Comparison of ENCODE assay signal across 26 cellular contexts in the genomic region with DNA sequence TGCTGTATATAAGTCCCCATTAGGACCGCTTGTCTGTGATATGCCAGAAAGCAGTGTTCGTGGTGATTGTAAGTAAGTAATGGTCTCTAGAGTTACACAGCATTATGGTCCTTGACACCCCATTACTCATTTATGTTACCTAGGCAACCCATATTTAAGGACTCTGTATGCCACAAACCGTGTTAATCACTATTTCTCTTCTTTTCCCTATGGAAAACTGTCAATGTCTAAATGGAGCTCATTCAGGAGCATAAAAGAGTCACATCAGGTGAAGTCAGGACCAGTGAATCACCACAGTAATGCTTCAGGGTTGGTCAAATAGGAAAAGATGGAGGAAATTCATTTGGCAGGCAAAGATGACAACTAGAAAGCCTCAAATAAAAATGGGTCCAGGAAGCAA.
"Had no signal": no experiment of that assay in that cellular context is flagged by ENCODE, and none has a peak within 500 bp of the region (broad histone marks: within the 10 kb centered on the region; RNA-seq: fewer than 3 reads in every experiment).

No MANE protein-coding gene starts in this region.

- H3K9me3 ChIP-seq: esophagus squamous epithelium, gastroesophageal sphincter had no signal

- H3K4me3 ChIP-seq: esophagus squamous epithelium, gastroesophageal sphincter had no signal

- H3K27ac ChIP-seq: brain microvascular endothelial cell, epithelial cell of prostate, esophagus squamous epithelium, gastroesophageal sphincter, WERI-Rb-1 had no signal

- DNase-seq: activated B cell treated with CpG ODN at 0.5 μM for 24 hours; activated CD4-positive, alpha-beta T cell treated with anti-CD3 and anti-CD28 coated beads for 48 hours; activated CD4-positive, alpha-beta T cell treated with anti-CD3 and anti-CD28 coated beads, Interleukin-2, amount 50 U/mL, for 1 hour; activated CD4-positive, alpha-beta T cell treated with anti-CD3 and anti-CD28 coated beads, Interleukin-2, amount 50 U/mL, for 48 hours; activated CD8-positive, alpha-beta memory T cell treated with anti-CD3 and anti-CD28 coated beads for 24 hours; activated CD8-positive, alpha-beta T cell treated with anti-CD3 and anti-CD28 coated beads for 36 hours; activated effector memory CD4-positive, alpha-beta T cell treated with Interleukin-2 at 50 U/mL for 16 hours; activated gamma-delta T cell treated with Interleukin-2 at 50 U/mL for 16 hours; activated naive CD4-positive, alpha-beta T cell treated with anti-CD3 and anti-CD28 coated beads, Interleukin-2, amount 50 U/mL, for 16 hours; activated naive CD4-positive, alpha-beta T cell treated with Interleukin-2 at 50 U/mL for 16 hours; activated T-cell treated with anti-CD3 and anti-CD28 coated beads, Interleukin-2, amount 50 U/mL, for 4 hours; amniotic stem cell; anterior cingulate cortex; brain microvascular endothelial cell; caudate nucleus; cortex of kidney; dermis blood vessel endothelial cell; effector CD8-positive, alpha-beta T cell; esophagus squamous epithelium; foreskin melanocyte; head of caudate nucleus; T-helper 17 cell; T1000; WERI-Rb-1 had no signal

- H3K36me3 ChIP-seq: brain microvascular endothelial cell, esophagus squamous epithelium, gastroesophageal sphincter, WERI-Rb-1 had no signal

- H3K27me3 ChIP-seq: brain microvascular endothelial cell, esophagus squamous epithelium, gastroesophageal sphincter had no signal
